ENCODE assay signal across 8 cellular contexts in the genomic region with DNA sequence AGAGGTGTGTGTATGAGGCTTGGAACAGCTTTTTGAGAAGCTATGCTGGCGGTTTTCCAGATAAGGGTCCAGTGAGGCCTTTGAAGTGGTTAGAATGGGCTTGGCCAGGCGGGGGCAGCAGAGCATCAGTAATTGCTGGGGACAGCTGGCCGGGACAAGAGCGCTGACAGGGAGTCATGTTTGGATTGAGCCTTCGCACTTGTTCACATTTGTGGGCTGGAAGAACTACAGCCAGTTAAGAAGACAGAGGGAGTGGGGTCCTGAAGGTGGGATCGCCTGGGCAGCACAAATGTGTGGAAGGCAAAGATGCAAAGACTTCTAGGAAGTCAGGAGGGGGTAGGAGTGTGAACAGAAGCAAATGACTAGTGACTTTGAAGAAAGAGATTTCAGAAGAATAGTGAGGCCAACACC. TPM values are rescaled to one million over a fixed set of nuclear protein-coding genes. Genes with fewer than 3 reads are reported as not detected.
DNase-seq lines count a peak whose midpoint lies in the region; ATAC-seq and TF ChIP-seq lines count a peak whose summit lies in the region.

No MANE protein-coding gene starts in this region.

- ATAC-seq in GM21825 (IDR thresholded peaks at IDR 0.05; ENCODE audit: unreplicated experiment), result peak; percentile 94

- H3K27me3 Mint-ChIP-seq in neural progenitor cell (ENCODE audit: insufficient read depth, low read depth), result peaks cover 3% of the 10 kb centered on the region

- H2AFZ ChIP-seq in neural progenitor cell (replicated peaks), result peak overlapping the region; percentile 9

- no peak overlapping the region for H3K27ac Mint-ChIP-seq in neural progenitor cell

- H3K4me1 Mint-ChIP-seq in neural progenitor cell, result no peaks in the 10 kb centered on the region

- H3K36me3 Mint-ChIP-seq in neural progenitor cell, result no peaks in the 10 kb centered on the region

- no peak overlapping the region for H3K4me3 Mint-ChIP-seq in neural progenitor cell

- no peak overlapping the region for H3K4me3 ChIP-seq in DOHH2 (ENCODE audit: low read length)
- H3K4me3 ChIP-seq in neural progenitor cell, result no peak overlapping the region

- peak; percentile 85 for DNase-seq in RKO (ENCODE audit: low spot score)
- DNase-seq in activated T-helper 1 cell treated with Interleukin-2 at 50 U/mL for 16 hours (ENCODE audit: low read depth), result peak; percentile 38
- DNase-seq in fibroblast of peridontal ligament (ENCODE audit: extremely low read depth), result peak; percentile 67
- DNase-seq in neural progenitor cell (ENCODE audit: low spot score), result peak; percentile 87
- peak; percentile 8 to 86 (median 70) for DNase-seq in substantia nigra (lab: John Stamatoyannopoulos, UW)

- peaks cover 3% of the 10 kb centered on the region for H3K9me3 Mint-ChIP-seq in neural progenitor cell

- peaks cover 2% of the 10 kb centered on the region; the same call in 1 of the 2 replicates for H3K4me1 ChIP-seq in DOHH2 (ENCODE audit: control insufficient read depth, low read length)
- no peaks in the 10 kb centered on the region for H3K4me1 ChIP-seq in neural progenitor cell

- H3K27ac ChIP-seq in DOHH2 (ENCODE audit: low read depth, low read length) (no peak overlapping the region), neural progenitor cell (no peak overlapping the region), substantia nigra (ENCODE audit: low read depth, low read length, poor library complexity, severe bottlenecking) (no peak overlapping the region)

- H3K36me3 ChIP-seq in DOHH2 (ENCODE audit: control insufficient read depth, low read length), result no peaks in the 10 kb centered on the region
- H3K36me3 ChIP-seq in neural progenitor cell, result no peaks in the 10 kb centered on the region

- H3F3A ChIP-seq in DOHH2 (ENCODE audit: control insufficient read depth, insufficient read depth), result no peaks in the 10 kb centered on the region
- no peaks in the 10 kb centered on the region for H3F3A ChIP-seq in neural progenitor cell (ENCODE audit: low read depth)

- H3K27me3 ChIP-seq in DOHH2 (ENCODE audit: control insufficient read depth, low read length) (peaks cover 6% of the 10 kb centered on the region; the same call in 1 of the 2 replicates), neural progenitor cell (no peaks in the 10 kb centered on the region)

- peak; percentile 96 for TF ChIP-seq CTCF in DOHH2 (IDR thresholded peaks at IDR 0.05; ENCODE audit: low read depth, low read length, poor library complexity, severe bottlenecking)
- peak; percentile 79 for TF ChIP-seq CTCF in LNCAP (IDR thresholded peaks at IDR 0.05)
- peak; percentile 85 for TF ChIP-seq CTCF in neural progenitor cell (IDR thresholded peaks at IDR 0.05)

- no peaks in the 10 kb centered on the region for H3K79me2 ChIP-seq in DOHH2 (ENCODE audit: control insufficient read depth, low read length)
- H3K79me2 ChIP-seq in neural progenitor cell (ENCODE audit: low read depth), result no peaks in the 10 kb centered on the region

- H3K9me3 ChIP-seq in DOHH2 (ENCODE audit: control insufficient read depth, insufficient read depth, low read length) (peaks cover 12% of the 10 kb centered on the region; the same call in 1 of the 2 replicates), neural progenitor cell (ENCODE audit: low read depth) (no peaks in the 10 kb centered on the region)

- H4K20me1 ChIP-seq in DOHH2 (ENCODE audit: control insufficient read depth, insufficient read depth, low read depth, low read length) (no peaks in the 10 kb centered on the region), neural progenitor cell (ENCODE audit: low read depth) (no peaks in the 10 kb centered on the region)

- H3K4me2 ChIP-seq in DOHH2 (ENCODE audit: low read length) (peak overlapping the region; percentile 25; the same call in 1 of the 2 replicates), neural progenitor cell (no peak overlapping the region)

- H3K9ac ChIP-seq in neural progenitor cell, result no peak overlapping the region

- no peaks in the 10 kb centered on the region; the same call in 1 of the 2 replicates for H3K9me2 ChIP-seq in DOHH2 (replicated peaks; ENCODE audit: control insufficient read depth, low read length)

RNA-seq across cellular contexts. Expression of a gene that starts 12.8 kb away (rescaled TPM):
- total RNA-seq in neural progenitor cell (ENCODE audit: low replicate concordance), result 34.9 and 59.5 TPM in 2 replicates
